Comparison of ENCODE assay signal across 11 cellular contexts in the genomic region with DNA sequence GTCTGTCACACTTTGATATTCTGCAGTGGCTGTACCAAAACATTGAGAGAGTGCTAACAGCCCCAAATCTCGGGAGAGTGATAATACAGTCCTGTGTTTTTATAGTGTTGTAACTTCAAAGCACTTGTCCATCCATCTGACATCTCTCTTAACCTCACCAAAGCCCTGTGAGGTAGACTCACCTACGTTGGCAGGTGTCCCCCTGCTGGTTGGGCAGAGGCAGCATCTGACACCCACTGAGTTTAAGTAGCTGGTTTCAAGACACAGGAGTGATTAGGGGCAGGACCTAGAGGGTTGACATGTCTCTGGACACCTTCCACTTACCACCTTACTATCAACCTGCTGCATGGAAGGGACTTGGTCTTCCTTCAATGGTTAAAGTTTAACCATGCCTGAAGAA. TPM values are rescaled to one million over a fixed set of nuclear protein-coding genes. Genes with fewer than 3 reads are reported as not detected.
DNase-seq lines count a peak whose midpoint lies in the region; ATAC-seq and TF ChIP-seq lines count a peak whose summit lies in the region.
"Had no signal": no experiment of that assay in that cellular context is flagged by ENCODE, and none has a peak within 500 bp of the region (broad histone marks: within the 10 kb centered on the region; RNA-seq: fewer than 3 reads in every experiment).

No MANE protein-coding gene starts in this region.

- H3K4me1 ChIP-seq in A673 (ENCODE audit: insufficient read depth, low read length, poor library complexity, severe bottlenecking): no peaks in the 10 kb centered on the region
- peaks cover 13% of the 10 kb centered on the region for H3K4me1 ChIP-seq in RWPE2 (ENCODE audit: insufficient read depth, poor library complexity, severe bottlenecking)
- H3K4me1 ChIP-seq in foreskin keratinocyte: no peaks in the 10 kb centered on the region

- no peak overlapping the region for H3K27ac ChIP-seq in A673 (ENCODE audit: low read depth, low read length, poor library complexity, severe bottlenecking)
- H3K27ac ChIP-seq in RWPE2 (ENCODE audit: poor library complexity, severe bottlenecking): no peak overlapping the region
- H3K27ac ChIP-seq in foreskin keratinocyte: no peak overlapping the region
- H3K27ac ChIP-seq: SK-N-MC had no signal

- BruUV-seq in A673 (replicated peaks; lab: Mats Ljungman, UMichigan): no TSS peak

- POLR2A ChIA-PET in A673 (lab: Charles Lee; ENCODE audit: low non-redundant PET): interaction anchor here (0.5 kb wide), 1 partner anchor 344 kb away, joined by 4 read pairs; no protein-coding TSS in a partner anchor

- H3K27me3 ChIP-seq in A673 (replicated peaks; ENCODE audit: insufficient read depth, low read depth, low read length, poor library complexity) (no peaks in the 10 kb centered on the region), RWPE2 (ENCODE audit: insufficient read depth, poor library complexity, severe bottlenecking) (no peaks in the 10 kb centered on the region), foreskin keratinocyte (no peaks in the 10 kb centered on the region)

- H3K9me3 ChIP-seq in A673 (ENCODE audit: low read depth, low read length, poor library complexity, severe bottlenecking): no peaks in the 10 kb centered on the region
- no peaks in the 10 kb centered on the region for H3K9me3 ChIP-seq in RWPE2 (ENCODE audit: severe bottlenecking)

- in situ Hi-C loops in GM13977 (cut with MboI; ENCODE audit: low pct_unique_long_range_greater_than_20kb, low sequenced_read_pairs, unreplicated experiment): no loop called here

- intact Hi-C loops in A673 (cut with micrococcal nuclease; ENCODE audit: unreplicated experiment): no loop called here

- ATAC-seq in RWPE2 (ENCODE audit: low read depth): no peak
- ATAC-seq in foreskin keratinocyte: peak; percentile 76
- no peak for ATAC-seq in GM21825 (IDR thresholded peaks at IDR 0.05; ENCODE audit: unreplicated experiment)
- ATAC-seq in HG02642 (IDR thresholded peaks at IDR 0.05; ENCODE audit: poor library complexity, unreplicated experiment): no peak
- ATAC-seq in GM18505 (IDR thresholded peaks at IDR 0.05; ENCODE audit: unreplicated experiment): no peak

- TF ChIP-seq CTCF in A673 (conservative IDR thresholded peaks at IDR 0.05; ENCODE audit: low read depth, low read length) (peak; percentile 36), GM13977 (IDR thresholded peaks at IDR 0.05; ENCODE audit: extremely low read depth, insufficient read depth, missing control alignments) (peak; percentile 44), RWPE2 (IDR thresholded peaks at IDR 0.05; ENCODE audit: poor library complexity, severe bottlenecking) (peak; percentile 42), foreskin keratinocyte (conservative IDR thresholded peaks at IDR 0.05) (peak; percentile 68)

- H3K36me3 ChIP-seq in A673 (ENCODE audit: insufficient read depth, low read length, poor library complexity, severe bottlenecking) (no peaks in the 10 kb centered on the region), RWPE2 (ENCODE audit: low read depth) (no peaks in the 10 kb centered on the region)

- H3K4me3 ChIP-seq in A673 (ENCODE audit: low read depth, low read length, poor library complexity, severe bottlenecking) (no peak overlapping the region), RWPE2 (ENCODE audit: severe bottlenecking) (no peak overlapping the region)
- H3K4me3 ChIP-seq: SK-N-MC had no signal

- CTCF ChIA-PET in A673 (lab: Charles Lee): no interaction called here

- DNase-seq in A673 (ENCODE audit: low spot score): no peak
- DNase-seq in GM13977 (ENCODE audit: low spot score): peak; percentile 38
- DNase-seq in RWPE2 (ENCODE audit: low spot score): no peak
- no peak for DNase-seq in foreskin keratinocyte
- DNase-seq in SHP77 treated with DMSO at 0.1 percent for 48 hours (lab: John Stamatoyannopoulos, UW): no peak
- DNase-seq: activated effector memory CD4-positive, alpha-beta T cell treated with anti-CD3 and anti-CD28 coated beads, Interleukin-2, amount 50 U/mL, for 16 hours had no signal

- TF ChIP-seq POLR2A in GM18505 (IDR thresholded peaks at IDR 0.05; ENCODE audit: borderline replicate concordance, extremely low read depth, insufficient read depth, insufficient read length): no peak

RNA-seq across cellular contexts. Expression of gene COLEC12, which starts 22.9 kb away (rescaled TPM):
- 0.86 and 1.5 TPM in 2 replicates for total RNA-seq in A673 (2021)
- not detected in 2 replicates for total RNA-seq in foreskin keratinocyte
- not detected in 2 replicates for polyA plus RNA-seq in foreskin keratinocyte
- polyA plus RNA-seq: IgD-negative memory B cell had no signal
